ENCODE assay signal across 1 cellular context in the genomic region with DNA sequence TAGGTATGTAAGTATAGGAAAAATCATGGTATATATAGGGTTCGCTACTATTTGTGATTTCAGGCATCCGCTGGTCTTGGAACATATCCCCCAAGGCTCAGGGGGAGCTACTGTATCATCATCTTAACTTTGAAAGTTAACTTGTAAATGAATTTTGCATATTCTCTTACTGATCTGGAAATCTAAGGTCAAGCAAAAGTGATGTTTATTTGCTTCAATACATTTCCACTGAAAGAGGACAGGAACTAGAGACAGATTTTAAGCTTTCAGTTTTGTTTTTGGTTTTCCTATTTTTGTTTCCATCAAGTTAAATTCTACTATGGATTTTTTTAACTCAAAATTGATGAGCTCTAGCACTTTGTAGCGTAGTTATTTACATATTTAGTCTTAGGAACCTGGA.
TF ChIP-seq lines count a peak whose summit lies in the region.

No MANE protein-coding gene starts in this region.

TF ChIP-seq in HepG2, 621 proteins besides CTCF, POLR2A, EP300 and RAD21:
- TF ChIP-seq ZMYM4 (CRISPR knock-in tag; IDR thresholded peaks at IDR 0.05) = no peak
- TF ChIP-seq JUNB (CRISPR knock-in tag; IDR thresholded peaks at IDR 0.05; ENCODE audit: borderline replicate concordance) = no peak
- no peak for TF ChIP-seq ZNF282 (IDR thresholded peaks at IDR 0.05; ENCODE audit: partially characterized antibody)
- TF ChIP-seq ZNF292 (CRISPR knock-in tag; IDR thresholded peaks at IDR 0.05; ENCODE audit: borderline replicate concordance, low read depth) = no peak
- TF ChIP-seq RARA (CRISPR knock-in tag; IDR thresholded peaks at IDR 0.05) = no peak
- no peak for TF ChIP-seq ZNF768 (CRISPR knock-in tag; IDR thresholded peaks at IDR 0.05)
- TF ChIP-seq, protein P1, sequence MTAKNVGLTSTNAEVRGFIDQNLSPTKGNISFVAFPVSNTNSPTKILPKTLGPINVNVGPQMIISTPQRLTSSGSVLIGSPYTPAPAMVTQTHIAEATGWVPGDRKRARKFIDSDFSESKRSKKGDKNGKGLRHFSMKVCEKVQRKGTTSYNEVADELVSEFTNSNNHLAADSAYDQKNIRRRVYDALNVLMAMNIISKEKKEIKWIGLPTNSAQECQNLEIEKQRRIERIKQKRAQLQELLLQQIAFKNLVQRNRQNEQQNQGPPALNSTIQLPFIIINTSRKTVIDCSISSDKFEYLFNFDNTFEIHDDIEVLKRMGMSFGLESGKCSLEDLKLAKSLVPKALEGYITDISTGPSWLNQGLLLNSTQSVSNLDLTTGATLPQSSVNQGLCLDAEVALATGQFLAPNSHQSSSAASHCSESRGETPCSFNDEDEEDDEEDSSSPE (CRISPR knock-in tag; IDR thresholded peaks at IDR 0.05) = no peak
- TF ChIP-seq, protein P2, sequence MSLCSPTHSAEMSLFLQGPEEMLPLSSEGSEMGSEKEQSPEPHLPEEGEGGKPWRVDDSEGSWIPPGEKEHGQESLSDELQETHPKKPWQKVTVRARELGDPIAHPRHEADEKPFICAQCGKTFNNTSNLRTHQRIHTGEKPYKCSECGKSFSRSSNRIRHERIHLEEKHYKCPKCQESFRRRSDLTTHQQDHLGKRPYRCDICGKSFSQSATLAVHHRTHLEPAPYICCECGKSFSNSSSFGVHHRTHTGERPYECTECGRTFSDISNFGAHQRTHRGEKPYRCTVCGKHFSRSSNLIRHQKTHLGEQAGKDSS (CRISPR knock-in tag; IDR thresholded peaks at IDR 0.05; ENCODE audit: borderline replicate concordance, low read depth) = no peak
